In the genomic region with DNA sequence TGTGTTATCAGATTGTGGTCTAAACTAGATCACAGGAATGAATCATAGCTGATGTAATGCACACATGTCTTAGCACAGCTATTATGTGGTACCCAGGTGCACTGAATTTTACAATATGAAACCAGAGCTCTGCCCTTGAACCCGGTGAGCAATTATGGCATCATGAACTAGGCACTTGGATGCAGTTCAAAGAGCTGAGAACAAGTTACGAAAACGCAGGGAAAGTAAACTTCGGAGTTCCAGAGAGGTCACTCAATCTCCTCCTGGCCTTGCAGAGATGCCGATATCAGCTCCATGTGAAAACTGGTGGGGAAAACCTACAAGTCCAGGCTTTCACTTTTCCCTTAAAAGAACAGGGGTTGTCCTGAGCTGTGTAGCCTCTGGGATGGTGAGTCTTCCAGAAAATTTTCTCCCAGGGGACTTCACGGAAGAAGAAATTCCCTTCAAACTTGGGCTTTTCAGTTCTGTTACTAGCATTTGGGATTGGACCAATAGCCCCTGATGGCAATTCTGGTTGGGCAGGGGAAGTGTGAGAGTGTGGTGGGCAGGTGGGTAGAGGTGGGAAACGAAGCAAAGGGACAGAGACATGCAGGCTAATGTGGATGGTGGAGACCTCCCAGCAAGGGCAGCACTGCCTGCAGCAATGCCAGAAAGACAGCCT, we compare ENCODE assay signal across 1 cellular context.
TF ChIP-seq lines count a peak whose summit lies in the region.

No MANE protein-coding gene starts in this region.

TF ChIP-seq in HepG2, 621 proteins besides CTCF, POLR2A, EP300 and RAD21 (continued from another document):
- TF ChIP-seq, protein P1, sequence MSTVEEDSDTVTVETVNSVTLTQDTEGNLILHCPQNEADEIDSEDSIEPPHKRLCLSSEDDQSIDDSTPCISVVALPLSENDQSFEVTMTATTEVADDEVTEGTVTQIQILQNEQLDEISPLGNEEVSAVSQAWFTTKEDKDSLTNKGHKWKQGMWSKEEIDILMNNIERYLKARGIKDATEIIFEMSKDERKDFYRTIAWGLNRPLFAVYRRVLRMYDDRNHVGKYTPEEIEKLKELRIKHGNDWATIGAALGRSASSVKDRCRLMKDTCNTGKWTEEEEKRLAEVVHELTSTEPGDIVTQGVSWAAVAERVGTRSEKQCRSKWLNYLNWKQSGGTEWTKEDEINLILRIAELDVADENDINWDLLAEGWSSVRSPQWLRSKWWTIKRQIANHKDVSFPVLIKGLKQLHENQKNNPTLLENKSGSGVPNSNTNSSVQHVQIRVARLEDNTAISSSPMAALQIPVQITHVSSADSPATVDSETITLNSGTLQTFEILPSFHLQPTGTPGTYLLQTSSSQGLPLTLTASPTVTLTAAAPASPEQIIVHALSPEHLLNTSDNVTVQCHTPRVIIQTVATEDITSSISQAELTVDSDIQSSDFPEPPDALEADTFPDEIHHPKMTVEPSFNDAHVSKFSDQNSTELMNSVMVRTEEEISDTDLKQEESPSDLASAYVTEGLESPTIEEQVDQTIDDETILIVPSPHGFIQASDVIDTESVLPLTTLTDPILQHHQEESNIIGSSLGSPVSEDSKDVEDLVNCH (CRISPR knock-in tag; IDR thresholded peaks at IDR 0.05) = no peak
- TF ChIP-seq ZNF124 (CRISPR knock-in tag; IDR thresholded peaks at IDR 0.05) (peak; percentile 79), MIER3 (CRISPR knock-in tag; IDR thresholded peaks at IDR 0.05; ENCODE audit: borderline replicate concordance) (peak; percentile 98; the same call in 1 of the 2 replicates), ZNF530 (CRISPR knock-in tag; IDR thresholded peaks at IDR 0.05; ENCODE audit: low read depth) (no peak), RORA (CRISPR knock-in tag; IDR thresholded peaks at IDR 0.05) (peak; percentile 84; the same call in 1 of the 2 replicates), ZNF224 (CRISPR knock-in tag; IDR thresholded peaks at IDR 0.05) (no peak)
- TF ChIP-seq, protein P2, sequence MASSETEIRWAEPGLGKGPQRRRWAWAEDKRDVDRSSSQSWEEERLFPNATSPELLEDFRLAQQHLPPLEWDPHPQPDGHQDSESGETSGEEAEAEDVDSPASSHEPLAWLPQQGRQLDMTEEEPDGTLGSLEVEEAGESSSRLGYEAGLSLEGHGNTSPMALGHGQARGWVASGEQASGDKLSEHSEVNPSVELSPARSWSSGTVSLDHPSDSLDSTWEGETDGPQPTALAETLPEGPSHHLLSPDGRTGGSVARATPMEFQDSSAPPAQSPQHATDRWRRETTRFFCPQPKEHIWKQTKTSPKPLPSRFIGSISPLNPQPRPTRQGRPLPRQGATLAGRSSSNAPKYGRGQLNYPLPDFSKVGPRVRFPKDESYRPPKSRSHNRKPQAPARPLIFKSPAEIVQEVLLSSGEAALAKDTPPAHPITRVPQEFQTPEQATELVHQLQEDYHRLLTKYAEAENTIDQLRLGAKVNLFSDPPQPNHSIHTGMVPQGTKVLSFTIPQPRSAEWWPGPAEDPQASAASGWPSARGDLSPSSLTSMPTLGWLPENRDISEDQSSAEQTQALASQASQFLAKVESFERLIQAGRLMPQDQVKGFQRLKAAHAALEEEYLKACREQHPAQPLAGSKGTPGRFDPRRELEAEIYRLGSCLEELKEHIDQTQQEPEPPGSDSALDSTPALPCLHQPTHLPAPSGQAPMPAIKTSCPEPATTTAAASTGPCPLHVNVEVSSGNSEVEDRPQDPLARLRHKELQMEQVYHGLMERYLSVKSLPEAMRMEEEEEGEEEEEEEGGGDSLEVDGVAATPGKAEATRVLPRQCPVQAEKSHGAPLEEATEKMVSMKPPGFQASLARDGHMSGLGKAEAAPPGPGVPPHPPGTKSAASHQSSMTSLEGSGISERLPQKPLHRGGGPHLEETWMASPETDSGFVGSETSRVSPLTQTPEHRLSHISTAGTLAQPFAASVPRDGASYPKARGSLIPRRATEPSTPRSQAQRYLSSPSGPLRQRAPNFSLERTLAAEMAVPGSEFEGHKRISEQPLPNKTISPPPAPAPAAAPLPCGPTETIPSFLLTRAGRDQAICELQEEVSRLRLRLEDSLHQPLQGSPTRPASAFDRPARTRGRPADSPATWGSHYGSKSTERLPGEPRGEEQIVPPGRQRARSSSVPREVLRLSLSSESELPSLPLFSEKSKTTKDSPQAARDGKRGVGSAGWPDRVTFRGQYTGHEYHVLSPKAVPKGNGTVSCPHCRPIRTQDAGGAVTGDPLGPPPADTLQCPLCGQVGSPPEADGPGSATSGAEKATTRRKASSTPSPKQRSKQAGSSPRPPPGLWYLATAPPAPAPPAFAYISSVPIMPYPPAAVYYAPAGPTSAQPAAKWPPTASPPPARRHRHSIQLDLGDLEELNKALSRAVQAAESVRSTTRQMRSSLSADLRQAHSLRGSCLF (CRISPR knock-in tag; IDR thresholded peaks at IDR 0.05; ENCODE audit: borderline replicate concordance) = no peak
- TF ChIP-seq, protein P3, sequence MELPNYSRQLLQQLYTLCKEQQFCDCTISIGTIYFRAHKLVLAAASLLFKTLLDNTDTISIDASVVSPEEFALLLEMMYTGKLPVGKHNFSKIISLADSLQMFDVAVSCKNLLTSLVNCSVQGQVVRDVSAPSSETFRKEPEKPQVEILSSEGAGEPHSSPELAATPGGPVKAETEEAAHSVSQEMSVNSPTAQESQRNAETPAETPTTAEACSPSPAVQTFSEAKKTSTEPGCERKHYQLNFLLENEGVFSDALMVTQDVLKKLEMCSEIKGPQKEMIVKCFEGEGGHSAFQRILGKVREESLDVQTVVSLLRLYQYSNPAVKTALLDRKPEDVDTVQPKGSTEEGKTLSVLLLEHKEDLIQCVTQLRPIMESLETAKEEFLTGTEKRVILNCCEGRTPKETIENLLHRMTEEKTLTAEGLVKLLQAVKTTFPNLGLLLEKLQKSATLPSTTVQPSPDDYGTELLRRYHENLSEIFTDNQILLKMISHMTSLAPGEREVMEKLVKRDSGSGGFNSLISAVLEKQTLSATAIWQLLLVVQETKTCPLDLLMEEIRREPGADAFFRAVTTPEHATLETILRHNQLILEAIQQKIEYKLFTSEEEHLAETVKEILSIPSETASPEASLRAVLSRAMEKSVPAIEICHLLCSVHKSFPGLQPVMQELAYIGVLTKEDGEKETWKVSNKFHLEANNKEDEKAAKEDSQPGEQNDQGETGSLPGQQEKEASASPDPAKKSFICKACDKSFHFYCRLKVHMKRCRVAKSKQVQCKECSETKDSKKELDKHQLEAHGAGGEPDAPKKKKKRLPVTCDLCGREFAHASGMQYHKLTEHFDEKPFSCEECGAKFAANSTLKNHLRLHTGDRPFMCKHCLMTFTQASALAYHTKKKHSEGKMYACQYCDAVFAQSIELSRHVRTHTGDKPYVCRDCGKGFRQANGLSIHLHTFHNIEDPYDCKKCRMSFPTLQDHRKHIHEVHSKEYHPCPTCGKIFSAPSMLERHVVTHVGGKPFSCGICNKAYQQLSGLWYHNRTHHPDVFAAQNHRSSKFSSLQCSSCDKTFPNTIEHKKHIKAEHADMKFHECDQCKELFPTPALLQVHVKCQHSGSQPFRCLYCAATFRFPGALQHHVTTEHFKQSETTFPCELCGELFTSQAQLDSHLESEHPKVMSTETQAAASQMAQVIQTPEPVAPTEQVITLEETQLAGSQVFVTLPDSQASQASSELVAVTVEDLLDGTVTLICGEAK (IDR thresholded peaks at IDR 0.05) = no peak
- TF ChIP-seq, protein P3 (CRISPR knock-in tag; IDR thresholded peaks at IDR 0.05) = peak; percentile 65; the same call in 1 of the 2 replicates
